1 cellular context compared by ENCODE assay signal in genomic region chr12:54417712-54418440, GRCh38.
A peak's percentile ranks its signal among the peaks of the same experiment; 100 is the strongest.
TF ChIP-seq lines count a peak whose summit lies in the region.

No MANE protein-coding gene starts in this region.

TF ChIP-seq in K562, 482 proteins besides CTCF, POLR2A, EP300 and RAD21:
- TF ChIP-seq SRF (CRISPR knock-in tag; IDR thresholded peaks at IDR 0.05) (peak in 1 of 2 experiments; percentile 31; a peak in 1 of 4 replicates), SPI1 (IDR thresholded peaks at IDR 0.05; ENCODE audit: borderline replicate concordance, low read depth, low read length) (0 out of 2 replicates have a peak, but pooled peaks have one; percentile 14), MYC (IDR thresholded peaks at IDR 0.05; ENCODE audit: low read depth, low read length) (peak; percentile 18; the same call in 1 of the 2 replicates), MYC (CRISPR knock-in tag; IDR thresholded peaks at IDR 0.05; ENCODE audit: borderline replicate concordance, low read depth) (no peak), IRF2 (CRISPR knock-in tag; IDR thresholded peaks at IDR 0.05) (no peak), TAF1 (IDR thresholded peaks at IDR 0.05; ENCODE audit: control insufficient read depth, extremely low read depth, insufficient read depth, low read length, severe bottlenecking) (peak; percentile 46), GABPB1 (CRISPR knock-in tag; IDR thresholded peaks at IDR 0.05) (peak; percentile 50; the same call in 1 of the 2 replicates), CBFA2T2 (conservative IDR thresholded peaks at IDR 0.05) (no peak), ZFX (CRISPR knock-in tag; IDR thresholded peaks at IDR 0.05) (peak; percentile 24), DPF2 (IDR thresholded peaks at IDR 0.05) (no peak), ZNF253 (CRISPR knock-in tag; conservative IDR thresholded peaks at IDR 0.05) (no peak)
- TF ChIP-seq, protein P1, sequence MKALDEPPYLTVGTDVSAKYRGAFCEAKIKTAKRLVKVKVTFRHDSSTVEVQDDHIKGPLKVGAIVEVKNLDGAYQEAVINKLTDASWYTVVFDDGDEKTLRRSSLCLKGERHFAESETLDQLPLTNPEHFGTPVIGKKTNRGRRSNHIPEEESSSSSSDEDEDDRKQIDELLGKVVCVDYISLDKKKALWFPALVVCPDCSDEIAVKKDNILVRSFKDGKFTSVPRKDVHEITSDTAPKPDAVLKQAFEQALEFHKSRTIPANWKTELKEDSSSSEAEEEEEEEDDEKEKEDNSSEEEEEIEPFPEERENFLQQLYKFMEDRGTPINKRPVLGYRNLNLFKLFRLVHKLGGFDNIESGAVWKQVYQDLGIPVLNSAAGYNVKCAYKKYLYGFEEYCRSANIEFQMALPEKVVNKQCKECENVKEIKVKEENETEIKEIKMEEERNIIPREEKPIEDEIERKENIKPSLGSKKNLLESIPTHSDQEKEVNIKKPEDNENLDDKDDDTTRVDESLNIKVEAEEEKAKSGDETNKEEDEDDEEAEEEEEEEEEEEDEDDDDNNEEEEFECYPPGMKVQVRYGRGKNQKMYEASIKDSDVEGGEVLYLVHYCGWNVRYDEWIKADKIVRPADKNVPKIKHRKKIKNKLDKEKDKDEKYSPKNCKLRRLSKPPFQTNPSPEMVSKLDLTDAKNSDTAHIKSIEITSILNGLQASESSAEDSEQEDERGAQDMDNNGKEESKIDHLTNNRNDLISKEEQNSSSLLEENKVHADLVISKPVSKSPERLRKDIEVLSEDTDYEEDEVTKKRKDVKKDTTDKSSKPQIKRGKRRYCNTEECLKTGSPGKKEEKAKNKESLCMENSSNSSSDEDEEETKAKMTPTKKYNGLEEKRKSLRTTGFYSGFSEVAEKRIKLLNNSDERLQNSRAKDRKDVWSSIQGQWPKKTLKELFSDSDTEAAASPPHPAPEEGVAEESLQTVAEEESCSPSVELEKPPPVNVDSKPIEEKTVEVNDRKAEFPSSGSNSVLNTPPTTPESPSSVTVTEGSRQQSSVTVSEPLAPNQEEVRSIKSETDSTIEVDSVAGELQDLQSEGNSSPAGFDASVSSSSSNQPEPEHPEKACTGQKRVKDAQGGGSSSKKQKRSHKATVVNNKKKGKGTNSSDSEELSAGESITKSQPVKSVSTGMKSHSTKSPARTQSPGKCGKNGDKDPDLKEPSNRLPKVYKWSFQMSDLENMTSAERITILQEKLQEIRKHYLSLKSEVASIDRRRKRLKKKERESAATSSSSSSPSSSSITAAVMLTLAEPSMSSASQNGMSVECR (CRISPR knock-in tag; IDR thresholded peaks at IDR 0.05), result peak; percentile 57; the same call in 1 of the 2 replicates
- TF ChIP-seq, protein P2, sequence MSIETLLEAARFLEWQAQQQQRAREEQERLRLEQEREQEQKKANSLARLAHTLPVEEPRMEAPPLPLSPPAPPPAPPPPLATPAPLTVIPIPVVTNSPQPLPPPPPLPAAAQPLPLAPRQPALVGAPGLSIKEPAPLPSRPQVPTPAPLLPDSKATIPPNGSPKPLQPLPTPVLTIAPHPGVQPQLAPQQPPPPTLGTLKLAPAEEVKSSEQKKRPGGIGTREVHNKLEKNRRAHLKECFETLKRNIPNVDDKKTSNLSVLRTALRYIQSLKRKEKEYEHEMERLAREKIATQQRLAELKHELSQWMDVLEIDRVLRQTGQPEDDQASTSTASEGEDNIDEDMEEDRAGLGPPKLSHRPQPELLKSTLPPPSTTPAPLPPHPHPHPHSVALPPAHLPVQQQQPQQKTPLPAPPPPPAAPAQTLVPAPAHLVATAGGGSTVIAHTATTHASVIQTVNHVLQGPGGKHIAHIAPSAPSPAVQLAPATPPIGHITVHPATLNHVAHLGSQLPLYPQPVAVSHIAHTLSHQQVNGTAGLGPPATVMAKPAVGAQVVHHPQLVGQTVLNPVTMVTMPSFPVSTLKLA (conservative IDR thresholded peaks at IDR 0.05), result 0 out of 4 replicates have a peak, but pooled peaks of 1 of the 2 experiments have one; percentile 12
